In genomic region chr6:39347906-39348585, GRCh38 we compare ENCODE assay signal across 8 cellular contexts. TPM values are rescaled to one million over a fixed set of nuclear protein-coding genes. Genes with fewer than 3 reads are reported as not detected.
DNase-seq lines count a peak whose midpoint lies in the region; ATAC-seq and TF ChIP-seq lines count a peak whose summit lies in the region.

No MANE protein-coding gene starts in this region.

- peak; percentile 95 for TF ChIP-seq CTCF in HFF-Myc (IDR thresholded peaks at IDR 0.05; ENCODE audit: low read depth, low read length, missing control alignments)

- peak; percentile 59 for DNase-seq in DMS114 treated with DMSO at 0.1 percent for 48 hours (lab: John Stamatoyannopoulos, UW; ENCODE audit: unreplicated experiment)
- no peak for DNase-seq in HFF-Myc (ENCODE audit: extremely low read depth, low read depth)
- DNase-seq in NCI-H510A (lab: John Stamatoyannopoulos, UW): peak; percentile 33
- DNase-seq in activated CD4-positive, alpha-beta T cell treated with anti-CD3 and anti-CD28 coated beads, Interleukin-2, amount 50 U/mL, for 1 hour: peak; percentile 51
- DNase-seq in dermis blood vessel endothelial cell: peak; percentile 79
- DNase-seq in medulla oblongata (ENCODE audit: extremely low spot score): peak; percentile 81
- peak; percentile 14 to 16 for DNase-seq in stimulated activated CD8-positive, alpha-beta memory T cell treated with anti-CD3 and anti-CD28 coated beads, Interleukin-2, amount 100 ng/mL, for 1 hour (ENCODE audit: low read depth in 2 of 2)

- H3K4me3 ChIP-seq in HFF-Myc (replicated peaks; ENCODE audit: low read depth, low read length): no peak overlapping the region

- ATAC-seq in HG03108 (IDR thresholded peaks at IDR 0.05; ENCODE audit: unreplicated experiment): no peak

RNA-seq across cellular contexts. Expression of gene KCNK16, which starts 25.5 kb away (rescaled TPM):
- not detected in 2 replicates for total RNA-seq in dermis blood vessel endothelial cell

RNA-seq across cellular contexts. Expression of gene KCNK17, which starts 33.8 kb away (rescaled TPM):
- not detected in 2 replicates for total RNA-seq in dermis blood vessel endothelial cell
